ENCODE assay signal across 8 cellular contexts in the genomic region with DNA sequence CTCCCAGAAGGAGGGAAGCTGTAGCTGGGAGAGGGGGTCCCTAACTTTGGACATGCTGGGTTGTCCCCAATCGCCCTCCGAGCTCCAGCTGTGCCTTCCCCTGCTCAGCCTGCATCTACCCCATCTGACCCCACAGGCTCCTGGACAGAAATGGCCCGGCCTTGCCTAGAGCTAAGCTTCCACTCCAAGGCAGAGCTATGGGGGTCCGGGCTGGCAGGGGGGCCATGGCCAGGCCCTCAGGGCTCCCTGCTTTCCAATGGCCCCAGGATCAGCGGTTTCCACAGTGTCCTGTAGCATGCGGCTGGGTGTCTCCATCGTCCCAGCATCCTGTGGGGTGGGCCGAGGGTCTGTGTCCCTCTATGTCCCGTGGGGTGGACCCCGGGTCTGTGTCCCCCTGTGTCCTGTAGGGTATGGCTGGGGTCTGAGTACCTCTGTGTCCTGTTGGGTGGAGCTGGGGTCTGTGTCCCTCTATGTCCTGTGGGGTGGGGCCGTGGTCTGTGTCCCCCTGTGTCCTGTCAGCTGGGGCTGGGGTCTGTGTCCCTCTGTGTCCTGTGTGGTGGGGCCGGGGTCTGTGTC.
DNase-seq lines count a peak whose midpoint lies in the region; ATAC-seq and TF ChIP-seq lines count a peak whose summit lies in the region.

No MANE protein-coding gene starts in this region.

- no peak for TF ChIP-seq POLR2A in esophagus muscularis mucosa (IDR thresholded peaks at IDR 0.05; ENCODE audit: low read depth)

- no peak overlapping the region for H3K9ac ChIP-seq in rectal smooth muscle tissue (ENCODE audit: low read length)

- H3K4me3 Mint-ChIP-seq in CD4-positive, CD25-positive, alpha-beta regulatory T cell = peak overlapping the region; percentile 80 to 96 (median 85)

- WGBS in esophagus muscularis mucosa = 92% methylated on average over 4 of the region's 12 CpGs

- H3K36me3 Mint-ChIP-seq in CD4-positive, CD25-positive, alpha-beta regulatory T cell = no peaks in the 10 kb centered on the region

- H3K9me3 ChIP-seq in CD4-positive, CD25-positive, alpha-beta regulatory T cell (ENCODE audit: control insufficient read depth in 2 of 2, low read length in 2 of 2) = no peaks in the 10 kb centered on the region
- H3K9me3 ChIP-seq in esophagus muscularis mucosa = peaks cover 0 to 6% (median 0%) of the 10 kb centered on the region in 4 donors

- peak overlapping the region; percentile 73 for H3K4me3 ChIP-seq in CD4-positive, CD25-positive, alpha-beta regulatory T cell (ENCODE audit: low read depth, low read length)
- peak overlapping the region; percentile 36 to 51 (median 44) for H3K4me3 ChIP-seq in esophagus muscularis mucosa
- H3K4me3 ChIP-seq in rectal smooth muscle tissue (ENCODE audit: low read length) = peak overlapping the region; percentile 57

- H3K27me3 ChIP-seq in CD4-positive, CD25-positive, alpha-beta regulatory T cell (ENCODE audit: control insufficient read depth, insufficient read depth, low read length) = no peaks in the 10 kb centered on the region
- H3K27me3 ChIP-seq in esophagus muscularis mucosa (no peaks in the 10 kb centered on the region), rectal smooth muscle tissue (ENCODE audit: control insufficient read depth, insufficient read depth, low read length) (no peaks in the 10 kb centered on the region)

- H3K9me3 Mint-ChIP-seq in CD4-positive, CD25-positive, alpha-beta regulatory T cell = peaks cover 0 to 2% (median 0%) of the 10 kb centered on the region in 7 donors

- peaks cover 4% of the 10 kb centered on the region for H3K27me3 Mint-ChIP-seq in CD4-positive, CD25-positive, alpha-beta regulatory T cell

- intact Hi-C loops in esophagus muscularis mucosa (cut with DNase I) = loop anchor here (5.0 kb wide), 1 partner anchor 185 kb away; a partner anchor contains a TSS

- H3K27ac ChIP-seq in CD4-positive, CD25-positive, alpha-beta regulatory T cell (ENCODE audit: insufficient read depth, low read length, poor library complexity, severe bottlenecking) = peak overlapping the region; percentile 88
- H3K27ac ChIP-seq in VCaP (peak overlapping the region; percentile 24; the same call in 1 of the 2 replicates), esophagus muscularis mucosa (replicated peaks in 1 of 4) (peak overlapping the region; percentile 84 to 89 (median 84)), rectal smooth muscle tissue (ENCODE audit: low read depth, low read length) (peak overlapping the region; percentile 92)

- no peak for TF ChIP-seq EP300 in esophagus muscularis mucosa (IDR thresholded peaks at IDR 0.05)

- H3K4me1 Mint-ChIP-seq in CD4-positive, CD25-positive, alpha-beta regulatory T cell = peaks cover 0 to 21% (median 6%) of the 10 kb centered on the region in 4 donors

- no peaks in the 10 kb centered on the region for H3K36me3 ChIP-seq in CD4-positive, CD25-positive, alpha-beta regulatory T cell (ENCODE audit: control insufficient read depth, insufficient read depth, low read length)
- H3K36me3 ChIP-seq in esophagus muscularis mucosa (no peaks in the 10 kb centered on the region), rectal smooth muscle tissue (ENCODE audit: control insufficient read depth, insufficient read depth, low read length) (no peaks in the 10 kb centered on the region)

- peaks cover 18% of the 10 kb centered on the region for H3K4me1 ChIP-seq in CD4-positive, CD25-positive, alpha-beta regulatory T cell (ENCODE audit: control insufficient read depth, insufficient read depth, low read length, poor library complexity, severe bottlenecking)
- H3K4me1 ChIP-seq in esophagus muscularis mucosa = peaks cover 30 to 53% (median 41%) of the 10 kb centered on the region in 4 donors
- H3K4me1 ChIP-seq in rectal smooth muscle tissue (ENCODE audit: control insufficient read depth, insufficient read depth, low read length) = peaks cover 18% of the 10 kb centered on the region

- H3K27ac Mint-ChIP-seq in CD4-positive, CD25-positive, alpha-beta regulatory T cell = peak overlapping the region; percentile 95 to 96 (median 96)

- DNase-seq in CD4-positive, CD25-positive, alpha-beta regulatory T cell = no peak
- DNase-seq in esophagus muscularis mucosa (ENCODE audit: extremely low spot score) (no peak), NCI-H1092 treated with DMSO at 0.1 percent for 48 hours (lab: John Stamatoyannopoulos, UW) (no peak), cerebellar nuclear complex (lab: John Stamatoyannopoulos, UW) (no peak), NCI-H187 treated with DMSO at 0.1 percent for 48 hours (lab: John Stamatoyannopoulos, UW) (no peak)

- TF ChIP-seq CTCF in VCaP (conservative IDR thresholded peaks at IDR 0.05) = no peak
- no peak for TF ChIP-seq CTCF in esophagus muscularis mucosa (IDR thresholded peaks at IDR 0.05)

- ATAC-seq in CD4-positive, CD25-positive, alpha-beta regulatory T cell (ENCODE audit: low read depth in 2 of 2) = no peak
- ATAC-seq in GM21423 (IDR thresholded peaks at IDR 0.05; ENCODE audit: unreplicated experiment) = no peak

Comparison
In these comparisons a context has a peak if more than half of its experiments do, and no peak if none do; other contexts are left out.
1. H3K27ac ChIP-seq: peak in every context shown above with its lines; median percentile 92 in rectal smooth muscle tissue; 88 in CD4-positive, CD25-positive, alpha-beta regulatory T cell; 84 in esophagus muscularis mucosa; 24 in VCaP.